In the genomic region with DNA sequence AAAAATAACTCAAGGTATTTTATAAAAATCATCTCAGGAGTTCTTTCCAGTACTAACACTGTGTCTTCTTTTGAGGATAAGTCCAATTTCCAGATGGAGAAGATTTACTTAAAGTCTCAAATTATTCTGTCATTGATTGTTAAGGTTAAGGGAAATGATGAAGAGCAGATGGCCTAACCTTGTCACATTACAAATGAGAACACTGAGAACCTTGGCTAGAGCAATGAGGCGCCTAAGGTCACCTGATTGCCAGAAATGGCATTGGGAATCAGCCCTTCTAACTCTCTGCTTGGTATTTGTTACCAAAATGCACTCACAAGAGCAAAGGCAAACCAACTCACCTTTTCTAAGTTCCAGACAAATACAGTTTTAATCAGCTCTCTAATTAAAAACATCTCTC, we compare ENCODE assay signal across 16 cellular contexts.
"Had no signal": no experiment of that assay in that cellular context is flagged by ENCODE, and none has a peak within 500 bp of the region (broad histone marks: within the 10 kb centered on the region; RNA-seq: fewer than 3 reads in every experiment).

No MANE protein-coding gene starts in this region.

- DNase-seq: cerebellar nuclear complex; effector memory CD8-positive, alpha-beta T cell; foreskin keratinocyte; kidney; left cardiac atrium; mesendoderm; naive thymus-derived CD4-positive, alpha-beta T cell; nephron progenitor cell; right cardiac atrium; stimulated activated CD4-positive, alpha-beta T cell treated with anti-CD3 and anti-CD28 coated beads, Interleukin-4, amount 100 ng/mL, for 1 hour; stimulated activated CD8-positive, alpha-beta memory T cell treated with anti-CD3 and anti-CD28 coated beads, Interleukin-4, amount 100 ng/mL, for 48 hours; testis had no signal

- H3K4me3 ChIP-seq: hepatocyte, testis, tibial nerve had no signal

- H3K4me1 ChIP-seq: parathyroid adenoma, testis, tibial nerve had no signal

- H3K27ac ChIP-seq: foreskin keratinocyte, hepatocyte, parathyroid adenoma, testis, tibial nerve had no signal

- H3K27me3 ChIP-seq: foreskin keratinocyte, hepatocyte, testis, tibial nerve had no signal

- H2AFZ ChIP-seq: hepatocyte, parathyroid adenoma had no signal

- H3K4me2 ChIP-seq: hepatocyte had no signal

- ATAC-seq: effector memory CD8-positive, alpha-beta T cell; foreskin keratinocyte; left cardiac atrium; naive thymus-derived CD4-positive, alpha-beta T cell; right cardiac atrium; stimulated activated effector memory CD8-positive, alpha-beta T cell treated with anti-CD3 and anti-CD28 coated beads, Interleukin-12 subunit alpha, Interleukin-12 subunit beta, amount 100 ng/mL, for 72 hours had no signal

- H3K9ac ChIP-seq: parathyroid adenoma had no signal

- H3K9me3 ChIP-seq: testis had no signal

- H3K79me2 ChIP-seq: hepatocyte, parathyroid adenoma had no signal

- H3K36me3 ChIP-seq: tibial nerve had no signal
